In the genomic region with DNA sequence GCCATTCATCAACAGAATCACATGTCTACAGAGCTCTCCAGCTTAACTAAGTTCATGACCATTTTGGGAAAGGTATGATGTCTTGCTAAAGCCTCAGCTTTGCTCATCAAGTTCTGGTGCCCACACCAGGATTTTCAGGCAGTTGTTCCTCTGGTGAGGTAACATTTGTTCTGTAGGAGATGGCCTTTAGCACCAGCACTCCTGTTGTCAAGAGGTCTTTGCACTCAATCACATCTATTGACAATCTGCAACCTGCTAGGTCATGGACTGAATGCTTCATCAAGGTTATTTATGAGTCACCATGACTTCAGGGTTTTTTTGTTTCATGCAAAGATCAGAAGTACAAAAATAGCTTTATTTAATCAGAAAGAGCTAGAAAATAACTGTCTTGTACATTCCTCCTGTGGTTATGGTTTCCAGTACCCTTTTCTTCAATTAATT, we compare ENCODE assay signal across 15 cellular contexts. TPM values are rescaled to one million over a fixed set of nuclear protein-coding genes. Genes with fewer than 3 reads are reported as not detected.
DNase-seq lines count a peak whose midpoint lies in the region; ATAC-seq, FAIRE-seq and TF ChIP-seq lines count a peak whose summit lies in the region.
"Had no signal": no experiment of that assay in that cellular context is flagged by ENCODE, and none has a peak within 500 bp of the region (broad histone marks: within the 10 kb centered on the region; RNA-seq: fewer than 3 reads in every experiment).

No MANE protein-coding gene starts in this region.

- H4K20me1 ChIP-seq in SK-N-SH (ENCODE audit: insufficient read depth) = no peaks in the 10 kb centered on the region

- CTCF ChIA-PET in SK-N-SH (lab: Yijun Ruan, JAX) = interaction anchor here (2.1 kb wide), 1 partner anchor 307 kb away, joined by 10 read pairs; no protein-coding TSS in a partner anchor
- CTCF ChIA-PET in activated CD8-positive, alpha-beta T cell treated with anti-CD3 and anti-CD28 coated beads, Interleukin-2, amount 10 ng/mL, durations not matched to agents 7 days and 5 days (lab: Charles Lee) = no interaction called here

- H3K36me3 Mint-ChIP-seq in activated CD8-positive, alpha-beta T cell treated with anti-CD3 and anti-CD28 coated beads, Interleukin-2, amount 10 ng/mL, durations not matched to agents 7 days and 5 days (ENCODE audit: low read depth) = no peaks in the 10 kb centered on the region
- H3K36me3 Mint-ChIP-seq: WTC11 had no signal

- no peak for TF ChIP-seq RAD21 in SK-N-SH (IDR thresholded peaks at IDR 0.05; ENCODE audit: low read length)

- H3K4me3 Mint-ChIP-seq in activated CD8-positive, alpha-beta T cell treated with anti-CD3 and anti-CD28 coated beads, Interleukin-2, amount 10 ng/mL, durations not matched to agents 7 days and 5 days = no peak overlapping the region
- H3K4me3 Mint-ChIP-seq: nephron progenitor cell, WTC11 had no signal

- no peak for DNase-seq in activated CD4-positive, CD25-positive, alpha-beta regulatory T cell treated with anti-CD3 and anti-CD28 coated beads, Interleukin-2, amount 50 U/mL, for 72 hours
- no peak for DNase-seq in SK-N-SH
- no peak for DNase-seq in mucosa of gallbladder (ENCODE audit: low spot score)
- DNase-seq in small intestine = no peak
- DNase-seq in DMS153 (lab: John Stamatoyannopoulos, UW) = no peak
- no peak for DNase-seq in activated CD8-positive, alpha-beta T cell treated with anti-CD3 and anti-CD28 coated beads, Interleukin-2, amount 10 ng/mL, durations not matched to agents 7 days and 5 days
- DNase-seq: 8988T, activated gamma-delta T cell, NCI-H2107, nephron progenitor cell, Peyer's patch had no signal

- H3K4me1 Mint-ChIP-seq in activated CD8-positive, alpha-beta T cell treated with anti-CD3 and anti-CD28 coated beads, Interleukin-2, amount 10 ng/mL, durations not matched to agents 7 days and 5 days (ENCODE audit: low read depth) = no peaks in the 10 kb centered on the region
- H3K4me1 Mint-ChIP-seq: nephron progenitor cell had no signal

- no peak for TF ChIP-seq CTCF in SK-N-SH (IDR thresholded peaks at IDR 0.05)

- POLR2A ChIA-PET in SK-N-SH (lab: Yijun Ruan, JAX) = interaction anchor here (0.8 kb wide), 1 partner anchor 218 kb away, joined by 4 read pairs; no protein-coding TSS in a partner anchor
- POLR2A ChIA-PET in activated CD8-positive, alpha-beta T cell treated with anti-CD3 and anti-CD28 coated beads, Interleukin-2, amount 10 ng/mL, durations not matched to agents 7 days and 5 days (lab: Charles Lee) = no interaction called here

- no peak for FAIRE-seq in small intestine (lab: Jason Lieb, UNC)

- no peaks in the 10 kb centered on the region for H3K9me3 ChIP-seq in SK-N-SH
- H3K9me3 ChIP-seq in small intestine (ENCODE audit: control insufficient read depth, low read depth) = no peaks in the 10 kb centered on the region
- H3K9me3 ChIP-seq: HAP-1, Peyer's patch had no signal

- H3K4me3 ChIP-seq in SK-N-SH (ENCODE audit: low read depth in 2 of 2, low read length in 1 of 2) (no peak overlapping the region), small intestine (ENCODE audit: low read depth in 1 of 2, low read length in 2 of 2) (no peak overlapping the region)
- H3K4me3 ChIP-seq: HAP-1, Peyer's patch had no signal

- H3K27me3 ChIP-seq in SK-N-SH (ENCODE audit: insufficient read depth) = no peaks in the 10 kb centered on the region
- no peaks in the 10 kb centered on the region for H3K27me3 ChIP-seq in small intestine (ENCODE audit: control insufficient read depth in 2 of 2, insufficient read depth in 2 of 2, low read length in 2 of 2)
- H3K27me3 ChIP-seq: Peyer's patch had no signal

- no peak overlapping the region for H3K4me2 ChIP-seq in SK-N-SH

- no peaks in the 10 kb centered on the region for H3K36me3 ChIP-seq in SK-N-SH (replicated peaks in 1 of 2; ENCODE audit: control insufficient read depth in 1 of 2, insufficient read depth in 2 of 2, low read length in 1 of 2)
- no peaks in the 10 kb centered on the region for H3K36me3 ChIP-seq in small intestine (ENCODE audit: control insufficient read depth in 2 of 2, insufficient read depth in 2 of 2, low read length in 2 of 2)
- H3K36me3 ChIP-seq: HAP-1, Peyer's patch had no signal

- H3K27ac Mint-ChIP-seq in activated CD8-positive, alpha-beta T cell treated with anti-CD3 and anti-CD28 coated beads, Interleukin-2, amount 10 ng/mL, durations not matched to agents 7 days and 5 days = no peak overlapping the region
- H3K27ac Mint-ChIP-seq: nephron progenitor cell, WTC11 had no signal

- no peak overlapping the region; a peak in 1 of 4 replicates for H3K27ac ChIP-seq in SK-N-SH (ENCODE audit: low read depth in 2 of 2, low read length in 1 of 2)
- no peak overlapping the region for H3K27ac ChIP-seq in small intestine (ENCODE audit: low read depth in 1 of 2, low read length in 1 of 2)
- H3K27ac ChIP-seq: Peyer's patch had no signal

- H3K9me2 ChIP-seq in SK-N-SH = no peaks in the 10 kb centered on the region

- peak overlapping the region; percentile 6; the same call in 1 of the 2 replicates for H2AFZ ChIP-seq in SK-N-SH (ENCODE audit: low read depth)

- peaks cover 0 to 6% of the 10 kb centered on the region in 2 experiments; a peak in 2 of 4 replicates for H3K4me1 ChIP-seq in SK-N-SH (ENCODE audit: control insufficient read depth in 1 of 2, insufficient read depth in 2 of 2, low read depth in 1 of 2, low read length in 1 of 2)
- H3K4me1 ChIP-seq in small intestine (ENCODE audit: control insufficient read depth in 2 of 2, insufficient read depth in 1 of 2, low read depth in 1 of 2, low read length in 1 of 2) = peaks cover 0 to 3% of the 10 kb centered on the region in 2 donors
- H3K4me1 ChIP-seq: Peyer's patch had no signal

- no peak overlapping the region for H3K9ac ChIP-seq in SK-N-SH

- peaks cover 4% of the 10 kb centered on the region for H3K27me3 Mint-ChIP-seq in activated CD8-positive, alpha-beta T cell treated with anti-CD3 and anti-CD28 coated beads, Interleukin-2, amount 10 ng/mL, durations not matched to agents 7 days and 5 days (ENCODE audit: low read depth)

- ATAC-seq in activated CD4-positive, CD25-positive, alpha-beta regulatory T cell treated with anti-CD3 and anti-CD28 coated beads, Interleukin-2, amount 50 U/mL, for 24 hours = peak; percentile 72 to 74
- peak; percentile 71 for ATAC-seq in HG02938 (IDR thresholded peaks at IDR 0.05; ENCODE audit: unreplicated experiment)
- ATAC-seq in activated CD8-positive, alpha-beta T cell treated with anti-CD3 and anti-CD28 coated beads, Interleukin-2, amount 10 ng/mL, durations not matched to agents 7 days and 5 days = no peak
- ATAC-seq: WTC11 had no signal

- TF ChIP-seq EP300 in SK-N-SH (IDR thresholded peaks at IDR 0.05; ENCODE audit: borderline replicate concordance in 1 of 2, low read depth in 1 of 2, low read length in 1 of 2) = peak in 1 of 2 experiments; percentile 40; a peak in 1 of 4 replicates

- no peaks in the 10 kb centered on the region for H3K9me3 Mint-ChIP-seq in activated CD8-positive, alpha-beta T cell treated with anti-CD3 and anti-CD28 coated beads, Interleukin-2, amount 10 ng/mL, durations not matched to agents 7 days and 5 days (ENCODE audit: insufficient read depth)

- peaks cover 16% of the 10 kb centered on the region for H3F3A ChIP-seq in SK-N-SH (replicated peaks; ENCODE audit: insufficient read depth)

- no peaks in the 10 kb centered on the region for H3K79me2 ChIP-seq in SK-N-SH (ENCODE audit: insufficient read depth)

TF ChIP-seq in SK-N-SH, 30 proteins besides CTCF, POLR2A, EP300 and RAD21 (continues in another document):
- no peak for TF ChIP-seq ELF1 (IDR thresholded peaks at IDR 0.05)
- TF ChIP-seq SIN3A (IDR thresholded peaks at IDR 0.05; ENCODE audit: borderline replicate concordance, low read depth, low read length) = no peak
- no peak for TF ChIP-seq TCF12 (IDR thresholded peaks at IDR 0.05)
- TF ChIP-seq, protein P1, sequence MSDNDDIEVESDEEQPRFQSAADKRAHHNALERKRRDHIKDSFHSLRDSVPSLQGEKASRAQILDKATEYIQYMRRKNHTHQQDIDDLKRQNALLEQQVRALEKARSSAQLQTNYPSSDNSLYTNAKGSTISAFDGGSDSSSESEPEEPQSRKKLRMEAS (IDR thresholded peaks at IDR 0.05; ENCODE audit: low read depth) = no peak
- TF ChIP-seq POLR2AphosphoS5 (IDR thresholded peaks at IDR 0.05; ENCODE audit: low read depth, low read length) = no peak
- TF ChIP-seq, protein P2, sequence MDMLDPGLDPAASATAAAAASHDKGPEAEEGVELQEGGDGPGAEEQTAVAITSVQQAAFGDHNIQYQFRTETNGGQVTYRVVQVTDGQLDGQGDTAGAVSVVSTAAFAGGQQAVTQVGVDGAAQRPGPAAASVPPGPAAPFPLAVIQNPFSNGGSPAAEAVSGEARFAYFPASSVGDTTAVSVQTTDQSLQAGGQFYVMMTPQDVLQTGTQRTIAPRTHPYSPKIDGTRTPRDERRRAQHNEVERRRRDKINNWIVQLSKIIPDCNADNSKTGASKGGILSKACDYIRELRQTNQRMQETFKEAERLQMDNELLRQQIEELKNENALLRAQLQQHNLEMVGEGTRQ (IDR thresholded peaks at IDR 0.05; ENCODE audit: borderline replicate concordance, low read depth, low read length) = no peak

RNA-seq across cellular contexts. Expression of a gene that starts 36.6 kb away (rescaled TPM):
- polyA plus RNA-seq in SK-N-SH (2012; rRNA removed) (not detected in 2 replicates), small intestine (1 to 10 TPM in 1 of 3 donors, not detected in 2; 7.5 TPM)
- polyA plus RNA-seq in SK-N-SH (2012; cell fraction: cytosol; rRNA removed) = not detected in 2 replicates
- polyA plus RNA-seq in SK-N-SH (2012; cell fraction: nucleus; rRNA removed) = not detected in 2 replicates
- total RNA-seq in mucosa of gallbladder = 1.5 TPM
- not detected for total RNA-seq in activated CD8-positive, alpha-beta T cell treated with anti-CD3 and anti-CD28 coated beads, Interleukin-2, amount 10 ng/mL, durations not matched to agents 7 days and 5 days
